Comparison of ENCODE assay signal across 9 cellular contexts in genomic region chr20:3000852-3001523, GRCh38. TPM values are rescaled to one million over a fixed set of nuclear protein-coding genes. Genes with fewer than 3 reads are reported as not detected.
A peak's percentile ranks its signal among the peaks of the same experiment; 100 is the strongest.
DNase-seq lines count a peak whose midpoint lies in the region; ATAC-seq, FAIRE-seq and TF ChIP-seq lines count a peak whose summit lies in the region.
"Had no signal": no experiment of that assay in that cellular context is flagged by ENCODE, and none has a peak within 500 bp of the region (broad histone marks: within the 10 kb centered on the region; RNA-seq: fewer than 3 reads in every experiment).

No MANE protein-coding gene starts in this region.

- H3K27me3 ChIP-seq in ascending aorta (no peaks in the 10 kb centered on the region), tibial artery (no peaks in the 10 kb centered on the region)

- H3K9me3 ChIP-seq in ascending aorta (no peaks in the 10 kb centered on the region), kidney (ENCODE audit: control insufficient read depth in 1 of 2, low read length in 2 of 2) (no peaks in the 10 kb centered on the region), tibial artery (no peaks in the 10 kb centered on the region)

- TF ChIP-seq CTCF in AG09319 (IDR thresholded peaks at IDR 0.05; ENCODE audit: low read depth, low read length) (peak; percentile 45), ascending aorta (IDR thresholded peaks at IDR 0.05) (peak in 2 of 3 experiments; percentile 34 to 36), kidney (IDR thresholded peaks at IDR 0.05; ENCODE audit: borderline replicate concordance, extremely low read depth, insufficient read depth) (peak; percentile 44), tibial artery (IDR thresholded peaks at IDR 0.05) (peak; percentile 29 to 44)

- FAIRE-seq in kidney (lab: Jason Lieb, UNC) = peak; percentile 88

- intact Hi-C loops in ascending aorta (cut with DNase I) = loop anchor here (10.0 kb wide), 1 partner anchor 346 kb away; the partner anchor contains the start of gene NOP56
- intact Hi-C loops in kidney (cut with DNase I) = no loop called here
- intact Hi-C loops in tibial artery (cut with DNase I; ENCODE audit: low total_unique reads) = no loop called here

- H3K27ac ChIP-seq in ascending aorta (no peak overlapping the region), kidney (ENCODE audit: low read depth in 2 of 2, low read length in 2 of 2) (no peak overlapping the region), tibial artery (no peak overlapping the region)
- H3K27ac ChIP-seq: epithelial cell of prostate had no signal

- H3K4me1 ChIP-seq in ascending aorta (no peaks in the 10 kb centered on the region), kidney (ENCODE audit: control insufficient read depth in 1 of 2, insufficient read depth in 1 of 2, low read depth in 1 of 2, low read length in 2 of 2) (no peaks in the 10 kb centered on the region), tibial artery (no peaks in the 10 kb centered on the region)

- H3K4me3 ChIP-seq in ascending aorta (no peak overlapping the region), kidney (ENCODE audit: low read length in 2 of 2) (no peak overlapping the region), tibial artery (no peak overlapping the region)

- H3K36me3 ChIP-seq in ascending aorta (peaks cover 16 to 26% of the 10 kb centered on the region in 2 donors), kidney (ENCODE audit: control insufficient read depth in 1 of 2, insufficient read depth in 2 of 2, low read length in 2 of 2) (peaks cover 0 to 8% of the 10 kb centered on the region in 2 donors), tibial artery (peaks cover 18 to 51% (median 24%) of the 10 kb centered on the region in 3 donors)

- H3K9ac ChIP-seq in kidney (ENCODE audit: low read length in 2 of 2) = no peak overlapping the region

- peak; percentile 25 for DNase-seq in AG09319 (ENCODE audit: extremely low read depth, low read depth)
- peak; percentile 82 for DNase-seq in NCI-H2171 treated with DMSO at 0.1 percent for 48 hours (lab: John Stamatoyannopoulos, UW)
- no peak for DNase-seq in ascending aorta (ENCODE audit: low spot score in 2 of 2)
- DNase-seq in kidney = no peak
- DNase-seq in tibial artery = no peak
- no peak for DNase-seq in effector CD4-positive, alpha-beta T cell
- no peak for DNase-seq in T1000 (lab: John Stamatoyannopoulos, UW)

- peak; percentile 54 for ATAC-seq in GM18498 (IDR thresholded peaks at IDR 0.05; ENCODE audit: unreplicated experiment)

RNA-seq across cellular contexts. Expression of gene GNRH2, which starts 42.4 kb away (rescaled TPM):
- total RNA-seq in ascending aorta (not detected), kidney (not detected)
- polyA plus RNA-seq in kidney (ENCODE audit: insufficient read depth, low read depth, low replicate concordance) = not detected

RNA-seq across cellular contexts. Expression of gene MRPS26, which starts 44.9 kb away (rescaled TPM):
- 56.4 TPM for total RNA-seq in ascending aorta
- 39.8 TPM for total RNA-seq in kidney
- 109 TPM for polyA plus RNA-seq in kidney (ENCODE audit: insufficient read depth, low read depth, low replicate concordance)

Comparison
In these comparisons a context has a peak if more than half of its experiments do, and no peak if none do; other contexts are left out.
1. DNase-seq: peak in AG09319 (single experiment) and NCI-H2171 treated with DMSO at 0.1 percent for 48 hours (single experiment); none in ascending aorta (0 of 2), kidney (single experiment), tibial artery (0 of 2), effector CD4-positive, alpha-beta T cell (single experiment) and T1000 (single experiment).
2. Peak in every context shown above with its lines, with median percentiles within 50 percentile points of each other: CTCF ChIP-seq.